ENCODE assay signal across 26 cellular contexts in the genomic region with DNA sequence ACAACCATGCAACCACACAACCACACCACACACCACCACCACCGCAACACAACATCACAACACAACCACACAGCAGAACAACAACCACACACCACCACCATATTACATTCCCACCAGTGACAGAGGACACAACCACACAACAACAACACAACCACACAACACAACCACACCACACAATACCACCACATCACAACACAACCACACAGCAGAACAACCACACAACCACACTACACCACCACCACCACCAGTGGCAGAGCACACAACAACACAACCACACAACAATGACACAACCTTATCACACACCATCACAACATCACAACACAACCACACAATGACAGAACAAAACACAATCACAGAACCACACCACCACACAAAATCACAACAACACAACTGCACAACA.
DNase-seq lines count a peak whose midpoint lies in the region; ATAC-seq and TF ChIP-seq lines count a peak whose summit lies in the region.
"Had no signal": no experiment of that assay in that cellular context is flagged by ENCODE, and none has a peak within 500 bp of the region (broad histone marks: within the 10 kb centered on the region; RNA-seq: fewer than 3 reads in every experiment).

No MANE protein-coding gene starts in this region.

- H3K27ac Mint-ChIP-seq in T-helper 1 cell treated with Interleukin-12 subunit alpha and Interleukin-12 subunit beta and Interleukin-4 antibody, amounts not matched to agents 30 μg/mL and 1 μg/mL, for 36 hours, result peak overlapping the region; percentile 45
- H3K27ac Mint-ChIP-seq in CD4-positive, alpha-beta T cell, result peak overlapping the region; percentile 99
- peak overlapping the region; percentile 46 to 58 for H3K27ac Mint-ChIP-seq in activated naive CD4-positive, alpha-beta T cell treated with anti-CD3 and anti-CD28 coated beads, Interleukin-2, amount 50 U/mL, for 72 hours
- H3K27ac Mint-ChIP-seq: natural killer cell treated with Interleukin-12 subunit alpha and Interleukin-12 subunit beta and Interleukin-15 and Interleukin-18, amount 100 ng/mL, for 72 hours had no signal

- no peak overlapping the region for H3K4me3 ChIP-seq in mesenchymal stem cell (ENCODE audit: insufficient read depth in 1 of 2, low read depth in 1 of 2, low read length in 2 of 2)
- H3K4me3 ChIP-seq: GM23248, lower lobe of right lung, ovary, SJSA1, testis had no signal

- no peaks in the 10 kb centered on the region for H3K9me3 ChIP-seq in CD4-positive, alpha-beta T cell (ENCODE audit: control insufficient read depth, low read length)
- H3K9me3 ChIP-seq in mesenchymal stem cell (ENCODE audit: control insufficient read depth, low read length), result peaks cover 4% of the 10 kb centered on the region
- H3K9me3 ChIP-seq: lower lobe of right lung, ovary, testis had no signal

- no peaks in the 10 kb centered on the region for H3K36me3 Mint-ChIP-seq in T-helper 1 cell treated with Interleukin-12 subunit alpha and Interleukin-12 subunit beta and Interleukin-4 antibody, amounts not matched to agents 30 μg/mL and 1 μg/mL, for 36 hours (ENCODE audit: low read depth)
- no peaks in the 10 kb centered on the region for H3K36me3 Mint-ChIP-seq in CD4-positive, alpha-beta T cell (ENCODE audit: low read depth)
- peaks cover 0 to 9% of the 10 kb centered on the region in 2 donors for H3K36me3 Mint-ChIP-seq in activated naive CD4-positive, alpha-beta T cell treated with anti-CD3 and anti-CD28 coated beads, Interleukin-2, amount 50 U/mL, for 72 hours
- H3K36me3 Mint-ChIP-seq: CD14-positive monocyte; natural killer cell treated with Interleukin-12 subunit alpha and Interleukin-12 subunit beta and Interleukin-15 and Interleukin-18, amount 100 ng/mL, for 72 hours had no signal

- ATAC-seq in CD4-positive, alpha-beta T cell (ENCODE audit: poor library complexity), result no peak
- no peak for ATAC-seq in activated naive CD4-positive, alpha-beta T cell treated with anti-CD3 and anti-CD28 coated beads, Interleukin-2, amount 50 U/mL, for 72 hours
- ATAC-seq: activated CD4-positive, CD25-positive, alpha-beta regulatory T cell treated with anti-CD3 and anti-CD28 coated beads, Interleukin-2, amount 50 U/mL, for 24 hours; lower lobe of right lung; natural killer cell treated with Interleukin-12 subunit alpha and Interleukin-12 subunit beta and Interleukin-15 and Interleukin-18, amount 100 ng/mL, for 72 hours had no signal

- H3K4me3 Mint-ChIP-seq in T-helper 1 cell treated with Interleukin-12 subunit alpha and Interleukin-12 subunit beta and Interleukin-4 antibody, amounts not matched to agents 30 μg/mL and 1 μg/mL, for 36 hours, result no peak overlapping the region
- no peak overlapping the region for H3K4me3 Mint-ChIP-seq in CD4-positive, alpha-beta T cell
- H3K4me3 Mint-ChIP-seq: CD14-positive monocyte; natural killer cell treated with Interleukin-12 subunit alpha and Interleukin-12 subunit beta and Interleukin-15 and Interleukin-18, amount 100 ng/mL, for 72 hours had no signal

- no peak overlapping the region for H2BK5ac ChIP-seq in mesenchymal stem cell (ENCODE audit: low read depth, low read length, poor library complexity, severe bottlenecking)

- POLR2A ChIA-PET in CD4-positive, alpha-beta T cell (lab: Charles Lee), result no interaction called here

- H3K23ac ChIP-seq in mesenchymal stem cell (ENCODE audit: low read length in 2 of 2), result no peak overlapping the region

- H3K79me1 ChIP-seq in mesenchymal stem cell (replicated peaks; ENCODE audit: low read length, poor library complexity, severe bottlenecking), result no peaks in the 10 kb centered on the region

- no peak overlapping the region for H3K27ac ChIP-seq in CD4-positive, alpha-beta T cell (ENCODE audit: low read depth, low read length)
- H3K27ac ChIP-seq in mesenchymal stem cell (ENCODE audit: low read length, poor library complexity, severe bottlenecking), result no peak overlapping the region
- H3K27ac ChIP-seq: GM23248, lower lobe of right lung, ovary, SJSA1, testis had no signal

- CTCF ChIA-PET in CD4-positive, alpha-beta T cell (lab: Charles Lee), result no interaction called here

- H3K18ac ChIP-seq in mesenchymal stem cell (ENCODE audit: low read depth in 1 of 2, low read length in 2 of 2), result no peak overlapping the region

- H4K91ac ChIP-seq in mesenchymal stem cell (ENCODE audit: low read length), result no peak overlapping the region

- peaks cover 14% of the 10 kb centered on the region for H3K4me1 Mint-ChIP-seq in T-helper 1 cell treated with Interleukin-12 subunit alpha and Interleukin-12 subunit beta and Interleukin-4 antibody, amounts not matched to agents 30 μg/mL and 1 μg/mL, for 36 hours (ENCODE audit: low read depth)
- peaks cover 48% of the 10 kb centered on the region for H3K4me1 Mint-ChIP-seq in CD4-positive, alpha-beta T cell (ENCODE audit: low read depth)
- H3K4me1 Mint-ChIP-seq: CD14-positive monocyte had no signal

- no peak overlapping the region for H3K4ac ChIP-seq in mesenchymal stem cell (ENCODE audit: low read depth in 1 of 2, low read length in 2 of 2)

- WGBS in mesenchymal stem cell, result 96% methylated on average over 1 of the region's 1 CpG

- no peak overlapping the region for H2AFZ ChIP-seq in mesenchymal stem cell (ENCODE audit: low read depth, low read length)
- H2AFZ ChIP-seq: GM23248 had no signal

- H3K27me3 Mint-ChIP-seq in T-helper 1 cell treated with Interleukin-12 subunit alpha and Interleukin-12 subunit beta and Interleukin-4 antibody, amounts not matched to agents 30 μg/mL and 1 μg/mL, for 36 hours (ENCODE audit: low read depth), result no peaks in the 10 kb centered on the region
- no peaks in the 10 kb centered on the region for H3K27me3 Mint-ChIP-seq in CD4-positive, alpha-beta T cell

- DNase-seq in T-helper 1 cell (no peak), mesenchymal stem cell (no peak), OCI-M1 (lab: John Stamatoyannopoulos, UW) (no peak), AG08396 (ENCODE audit: low spot score) (no peak), SIG-M5 treated with dmso at 0.1 percent for 504 hours (lab: John Stamatoyannopoulos, UW; ENCODE audit: unreplicated experiment) (no peak)
- DNase-seq in CD4-positive, alpha-beta T cell, result no peak
- no peak for DNase-seq in activated naive CD4-positive, alpha-beta T cell treated with anti-CD3 and anti-CD28 coated beads, Interleukin-2, amount 50 U/mL, for 72 hours (ENCODE audit: low spot score in 2 of 2)
- DNase-seq: 8988T; activated effector memory CD4-positive, alpha-beta T cell treated with Interleukin-2 at 50 U/mL for 16 hours; DND-41; GM23248; hypothalamus; lower lobe of right lung; NCI-H1048; NCI-H2107; NCI-H748 treated with DMSO at 0.1 percent for 48 hours; ovary; retina; small intestine; stimulated activated naive CD4-positive, alpha-beta T cell had no signal

- no peak overlapping the region for H2BK12ac ChIP-seq in mesenchymal stem cell (ENCODE audit: low read length in 2 of 2)

- TF ChIP-seq CTCF in CD4-positive, alpha-beta T cell (IDR thresholded peaks at IDR 0.05), result no peak

- no peak overlapping the region for H3K4me2 ChIP-seq in mesenchymal stem cell (ENCODE audit: low read length, poor library complexity, severe bottlenecking)

- no peaks in the 10 kb centered on the region for H3K9me3 Mint-ChIP-seq in T-helper 1 cell treated with Interleukin-12 subunit alpha and Interleukin-12 subunit beta and Interleukin-4 antibody, amounts not matched to agents 30 μg/mL and 1 μg/mL, for 36 hours
- no peaks in the 10 kb centered on the region for H3K9me3 Mint-ChIP-seq in CD4-positive, alpha-beta T cell
- peaks cover 3 to 9% of the 10 kb centered on the region in 2 donors for H3K9me3 Mint-ChIP-seq in activated naive CD4-positive, alpha-beta T cell treated with anti-CD3 and anti-CD28 coated beads, Interleukin-2, amount 50 U/mL, for 72 hours

- H3K4me1 ChIP-seq in mesenchymal stem cell (ENCODE audit: control insufficient read depth, insufficient read depth, low read depth, low read length), result peaks cover 34% of the 10 kb centered on the region
- H3K4me1 ChIP-seq: lower lobe of right lung, SJSA1, testis had no signal

- peak overlapping the region; percentile 18 for H2AK5ac ChIP-seq in mesenchymal stem cell (ENCODE audit: low read length, severe bottlenecking)

- no peak overlapping the region for H3K9ac ChIP-seq in mesenchymal stem cell (ENCODE audit: low read length)
- H3K9ac ChIP-seq: GM23248 had no signal

- H2BK15ac ChIP-seq in mesenchymal stem cell (ENCODE audit: low read depth, poor library complexity, severe bottlenecking), result no peak overlapping the region

- intact Hi-C loops in CD4-positive, alpha-beta T cell (cut with DNase I, micrococcal nuclease), result no loop called here

- no peak overlapping the region for H2BK120ac ChIP-seq in mesenchymal stem cell (ENCODE audit: low read depth, low read length)

- no peaks in the 10 kb centered on the region for H3K36me3 ChIP-seq in mesenchymal stem cell (ENCODE audit: control insufficient read depth in 1 of 2, insufficient read depth in 2 of 2, low read depth in 1 of 2, low read length in 2 of 2)
- H3K36me3 ChIP-seq: lower lobe of right lung, ovary, SJSA1 had no signal

- H4K8ac ChIP-seq in mesenchymal stem cell (ENCODE audit: low read length), result no peak overlapping the region

- H3K14ac ChIP-seq in mesenchymal stem cell (ENCODE audit: low read length in 2 of 2), result no peak overlapping the region

- no peaks in the 10 kb centered on the region for H3K27me3 ChIP-seq in CD4-positive, alpha-beta T cell (ENCODE audit: control insufficient read depth, insufficient read depth, low read length)
- H3K27me3 ChIP-seq in mesenchymal stem cell (ENCODE audit: control insufficient read depth in 1 of 2, insufficient read depth in 1 of 2, low read length in 2 of 2), result peaks cover 0 to 7% of the 10 kb centered on the region in 2 experiments
- H3K27me3 ChIP-seq: ovary, SJSA1, testis had no signal

Comparison
In these comparisons a context has a peak if more than half of its experiments do, and no peak if none do; other contexts are left out.
1. H3K27ac Mint-ChIP-seq: peak in every context shown above with its lines; median percentile 99 in CD4-positive, alpha-beta T cell; 52 in activated naive CD4-positive, alpha-beta T cell treated with anti-CD3 and anti-CD28 coated beads, Interleukin-2, amount 50 U/mL, for 72 hours; 45 in T-helper 1 cell treated with Interleukin-12 subunit alpha and Interleukin-12 subunit beta and Interleukin-4 antibody, amounts not matched to agents 30 μg/mL and 1 μg/mL, for 36 hours.